Comparison of ENCODE assay signal across 27 cellular contexts in genomic region chr12:49478949-49479664, GRCh38. TPM values are rescaled to one million over a fixed set of nuclear protein-coding genes. Genes with fewer than 3 reads are reported as not detected.
DNase-seq lines count a peak whose midpoint lies in the region; ATAC-seq, FAIRE-seq and TF ChIP-seq lines count a peak whose summit lies in the region.
"Had no signal": no experiment of that assay in that cellular context is flagged by ENCODE, and none has a peak within 500 bp of the region (broad histone marks: within the 10 kb centered on the region; RNA-seq: fewer than 3 reads in every experiment).

No MANE protein-coding gene starts in this region.

- H3K79me2 ChIP-seq in H9 (ENCODE audit: insufficient read depth, low read length) (no peaks in the 10 kb centered on the region), H1 (ENCODE audit: control insufficient read depth in 1 of 2, insufficient read depth in 2 of 2, low read length in 2 of 2) (no peaks in the 10 kb centered on the region)

- H3K79me1 ChIP-seq in H9 (ENCODE audit: insufficient read depth, low read depth, low read length, poor library complexity, severe bottlenecking) = no peaks in the 10 kb centered on the region
- no peaks in the 10 kb centered on the region; the same call in 1 of the 2 replicates for H3K79me1 ChIP-seq in H1 (ENCODE audit: low read depth, low read length)

- no peak overlapping the region for H2BK20ac ChIP-seq in H9 (ENCODE audit: low read depth, low read length, poor library complexity, severe bottlenecking)
- no peak overlapping the region for H2BK20ac ChIP-seq in H1 (ENCODE audit: low read length)

- H3K4me2 ChIP-seq in H9 (ENCODE audit: insufficient read depth, insufficient read length, low read length) (no peak overlapping the region), H1 (ENCODE audit: insufficient read depth in 1 of 2, low read depth in 2 of 2, low read length in 2 of 2) (no peak overlapping the region; a peak in 2 of 4 replicates)

- H4K20me1 ChIP-seq in H9 (ENCODE audit: control insufficient read depth, insufficient read depth, insufficient read length) = no peaks in the 10 kb centered on the region
- no peaks in the 10 kb centered on the region for H4K20me1 ChIP-seq in H1 (replicated peaks in 1 of 2; ENCODE audit: control insufficient read depth in 1 of 2, insufficient read depth in 2 of 2, low read length in 2 of 2)

- CTCF ChIA-PET in H1 (lab: Charles Lee; ENCODE audit: partially characterized antibody) = interaction anchor here (0.7 to 3.2 kb wide), 4 partner anchors 12 to 121 kb away, joined by 3 to 10 read pairs (median 4); no protein-coding TSS in a partner anchor

- H4K8ac ChIP-seq in H9 (replicated peaks; ENCODE audit: insufficient read length, low read depth, low read length) = no peak overlapping the region
- H4K8ac ChIP-seq in H1 (ENCODE audit: extremely low read depth, insufficient read depth, low read length) = peak overlapping the region; percentile 51

- H3K27me3 ChIP-seq in H9 (ENCODE audit: insufficient read depth, low read length) (no peaks in the 10 kb centered on the region), H1 (replicated peaks in 1 of 4; ENCODE audit: control insufficient read depth in 3 of 4, extremely low read depth in 1 of 4, insufficient read depth in 3 of 4, low read length in 3 of 4) (no peaks in the 10 kb centered on the region), psoas muscle (ENCODE audit: insufficient read depth in 3 of 3, low read length in 2 of 3) (no peaks in the 10 kb centered on the region)
- H3K27me3 ChIP-seq: dorsolateral prefrontal cortex, tibial artery had no signal

- H3K36me3 ChIP-seq in H1 (ENCODE audit: control insufficient read depth in 2 of 4, insufficient read depth in 4 of 4, low read length in 3 of 4) (no peaks in the 10 kb centered on the region), psoas muscle (ENCODE audit: insufficient read depth in 1 of 2, low read depth in 1 of 2) (no peaks in the 10 kb centered on the region)
- H3K36me3 ChIP-seq: tibial artery had no signal

- H3K4me3 ChIP-seq in H1 (ENCODE audit: extremely low read depth in 1 of 4, insufficient read depth in 2 of 4, low read depth in 3 of 4, low read length in 4 of 4) (no peak overlapping the region), psoas muscle (no peak overlapping the region)
- H3K4me3 ChIP-seq: dorsolateral prefrontal cortex, tibial artery had no signal

- ATAC-seq in psoas muscle = peak; percentile 53 to 72 (median 61)
- ATAC-seq: CD8-positive, alpha-beta T cell; naive thymus-derived CD4-positive, alpha-beta T cell; stimulated activated naive CD8-positive, alpha-beta T cell treated with anti-CD3 and anti-CD28 coated beads, Interleukin-15, Interleukin-2, amounts not matched to agents 100 U/mL and 50 U/mL, for 24 hours; T-helper 17 cell had no signal

- intact Hi-C loops in psoas muscle (cut with DNase I) = no loop called here

- no peak overlapping the region for H3K27ac ChIP-seq in H9 (ENCODE audit: insufficient read length, low read depth, low read length)
- no peak overlapping the region for H3K27ac ChIP-seq in H1 (ENCODE audit: low read depth, low read length)
- H3K27ac ChIP-seq in psoas muscle = peak overlapping the region; percentile 50
- H3K27ac ChIP-seq: dorsolateral prefrontal cortex, epithelial cell of prostate, tibial artery had no signal

- H3K4me1 Mint-ChIP-seq in H9 = peaks cover 44 to 47% of the 10 kb centered on the region in 2 experiments
- H3K4me1 Mint-ChIP-seq: activated B cell treated with CpG ODN at 0.5 μM for 24 hours had no signal

- H3K36me3 Mint-ChIP-seq in H9 (ENCODE audit: insufficient read depth in 1 of 3, low read depth in 3 of 3) = peaks cover 1 to 6% (median 4%) of the 10 kb centered on the region in 3 experiments; a peak in 6 of 7 replicates
- H3K36me3 Mint-ChIP-seq: CD8-positive, alpha-beta T cell had no signal

- H3K27ac Mint-ChIP-seq in H9 = peak overlapping the region in 1 of 3 experiments; percentile 88; a peak in 2 of 7 replicates
- H3K27ac Mint-ChIP-seq: activated B cell treated with CpG ODN at 0.5 μM for 24 hours; activated CD4-positive, alpha-beta memory T cell treated with anti-CD3 and anti-CD28 coated beads for 36 hours; CD8-positive, alpha-beta T cell; memory B cell; T-helper 17 cell had no signal

- H4K5ac ChIP-seq in H9 (ENCODE audit: insufficient read length, low read depth, low read length) = no peak overlapping the region
- H4K5ac ChIP-seq in H1 (ENCODE audit: insufficient read length, low read depth, low read length) = peak overlapping the region; percentile 29

- H3K14ac ChIP-seq in H9 (ENCODE audit: insufficient read depth, low read length) (no peak overlapping the region; the same call in 1 of the 2 replicates), H1 (ENCODE audit: insufficient read length) (no peak overlapping the region)

- no peaks in the 10 kb centered on the region for H3K9me3 Mint-ChIP-seq in H9
- H3K9me3 Mint-ChIP-seq: activated B cell treated with CpG ODN at 0.5 μM for 24 hours; activated CD4-positive, alpha-beta memory T cell treated with anti-CD3 and anti-CD28 coated beads for 36 hours; CD8-positive, alpha-beta T cell; memory B cell; naive thymus-derived CD4-positive, alpha-beta T cell had no signal

- no peak overlapping the region for H2AFZ ChIP-seq in H9 (ENCODE audit: low read length)
- H2AFZ ChIP-seq in H1 (ENCODE audit: low read length) = no peak overlapping the region

- H3K9me3 ChIP-seq in H9 (ENCODE audit: control insufficient read depth, low read depth, low read length) (no peaks in the 10 kb centered on the region), H1 (ENCODE audit: insufficient read depth in 2 of 2, low read depth in 1 of 2, low read length in 1 of 2) (no peaks in the 10 kb centered on the region), psoas muscle (no peaks in the 10 kb centered on the region)
- H3K9me3 ChIP-seq: tibial artery had no signal

- H3K23me2 ChIP-seq in H9 (ENCODE audit: insufficient read length, low read depth, low read length, poor library complexity, severe bottlenecking) = no peaks in the 10 kb centered on the region
- no peaks in the 10 kb centered on the region for H3K23me2 ChIP-seq in H1 (ENCODE audit: low read depth, low read length)

- DNase-seq in ELF-1 (ENCODE audit: low read depth, low spot score) = peak; percentile 3
- peak; percentile 64 for DNase-seq in H9
- peak in 1 of 2 experiments; percentile 57 for DNase-seq in H1 (ENCODE audit: low read depth in 1 of 2, low spot score in 2 of 2)
- DNase-seq in psoas muscle = no peak
- no peak for DNase-seq in HuH-7 (ENCODE audit: low spot score)
- DNase-seq in stimulated activated CD4-positive, alpha-beta T cell treated with anti-CD3 and anti-CD28 coated beads, Interleukin-15, amount 100 ng/mL, for 24 hours = no peak
- DNase-seq in NCI-H1930 (lab: John Stamatoyannopoulos, UW) = no peak
- DNase-seq: activated B cell treated with CpG ODN at 0.5 μM for 24 hours; activated CD4-positive, alpha-beta memory T cell treated with anti-CD3 and anti-CD28 coated beads for 36 hours; activated gamma-delta T cell treated with Interleukin-2 at 50 U/mL for 16 hours; caudate nucleus; CD8-positive, alpha-beta T cell; dorsolateral prefrontal cortex; foreskin fibroblast; hypothalamus; kidney; naive thymus-derived CD4-positive, alpha-beta T cell; NCI-H1105 treated with DMSO at 0.1 percent for 48 hours; NCI-H2107; NCI-H526; stimulated activated naive CD8-positive, alpha-beta T cell treated with anti-CD3 and anti-CD28 coated beads, Interleukin-15, Interleukin-2, amounts not matched to agents 100 U/mL and 50 U/mL, for 24 hours; T-helper 17 cell; tibial artery had no signal

- no peak for FAIRE-seq in H1 (lab: Jason Lieb, UNC)
- FAIRE-seq: H54, HTR-8/SVneo, kidney had no signal

- no peak for TF ChIP-seq EP300 in H1 (IDR thresholded peaks at IDR 0.05; ENCODE audit: borderline replicate concordance in 1 of 2, low read depth in 2 of 2, low read length in 2 of 2)

- no peak for TF ChIP-seq CTCF in H9 (conservative IDR thresholded peaks at IDR 0.05)
- no peak for TF ChIP-seq CTCF in H1 (IDR thresholded peaks at IDR 0.05; ENCODE audit: control extremely low read depth in 1 of 3, insufficient read depth in 1 of 3, low read depth in 1 of 3, low read length in 3 of 3)
- TF ChIP-seq CTCF in psoas muscle (IDR thresholded peaks at IDR 0.05) = no peak

- no peak overlapping the region for H3K23ac ChIP-seq in H9 (ENCODE audit: insufficient read length, low read depth, low read length)
- no peak overlapping the region for H3K23ac ChIP-seq in H1 (ENCODE audit: insufficient read length)

- TF ChIP-seq RAD21 in H1 (IDR thresholded peaks at IDR 0.05 in 1 of 2, conservative IDR thresholded peaks at IDR 0.05 in 1 of 2; ENCODE audit: low read depth in 2 of 2, low read length in 2 of 2) = no peak

- H2BK120ac ChIP-seq in H9 (ENCODE audit: low read depth, low read length, poor library complexity, severe bottlenecking) (no peak overlapping the region), H1 (replicated peaks; ENCODE audit: low read depth, low read length) (no peak overlapping the region)

- H3K27me3 Mint-ChIP-seq in H9 (ENCODE audit: low read depth) = no peaks in the 10 kb centered on the region
- H3K27me3 Mint-ChIP-seq: activated B cell treated with CpG ODN at 0.5 μM for 24 hours; activated CD4-positive, alpha-beta memory T cell treated with anti-CD3 and anti-CD28 coated beads for 36 hours; memory B cell; naive thymus-derived CD4-positive, alpha-beta T cell; T-helper 17 cell had no signal

- H2BK12ac ChIP-seq in H9 (ENCODE audit: insufficient read length, low read depth, low read length) (no peak overlapping the region), H1 (ENCODE audit: low read depth, low read length) (peak overlapping the region; percentile 77; the same call in 1 of the 2 replicates)

- TF ChIP-seq POLR2A in H1 (IDR thresholded peaks at IDR 0.05; ENCODE audit: control extremely low read depth in 1 of 2, low read depth in 2 of 2, low read length in 2 of 2) = no peak

- no peak overlapping the region for H3K9ac ChIP-seq in H9 (ENCODE audit: extremely low read depth, insufficient read length, low read length)
- no peak overlapping the region for H3K9ac ChIP-seq in H1 (replicated peaks in 1 of 4; ENCODE audit: extremely low read depth in 1 of 4, low read depth in 3 of 4, low read length in 3 of 4)

- no CpG with 5 or more reads among the region's 10 CpGs for WGBS in H9 (ENCODE audit: extremely low coverage, insufficient read length, low lambda C conversion rate)
- WGBS in H1 (ENCODE audit: extremely low coverage in 1 of 2, insufficient coverage in 1 of 2, insufficient read length in 1 of 2, insufficient replicate concordance in 2 of 2, low coverage in 1 of 2, low lambda C conversion rate in 2 of 2, missing lambda C conversion rate in 1 of 2), 2 experiments = 65% methylated on average over 10 of the region's 10 CpGs; no CpG with 5 or more reads in 1 of the 2 experiments
- WGBS in psoas muscle, 3 donors = 58 to 68% (median 61%) methylated on average over 10 of the region's 10 CpGs

- H3K18ac ChIP-seq in H9 (ENCODE audit: insufficient read length, low read depth, low read length) = no peak overlapping the region
- H3K18ac ChIP-seq in H1 (ENCODE audit: extremely low read depth, low read length) = peak overlapping the region; percentile 68; the same call in 1 of the 2 replicates

- H3K56ac ChIP-seq in H9 (ENCODE audit: insufficient read length, low read depth, low read length) = no peak overlapping the region
- H3K56ac ChIP-seq in H1 (replicated peaks; ENCODE audit: insufficient read length, low read depth, low read length) = no peak overlapping the region

- no peak overlapping the region for H2BK5ac ChIP-seq in H9 (ENCODE audit: insufficient read length, low read length)
- H2BK5ac ChIP-seq in H1 (ENCODE audit: low read depth, low read length) = 0 out of 2 replicates have a peak overlapping the region, but pooled peaks have one; percentile 85

- no peaks in the 10 kb centered on the region; the same call in 1 of the 2 replicates for H3K4me1 ChIP-seq in H9 (ENCODE audit: insufficient read depth, low read length)
- peaks cover 7 to 27% (median 13%) of the 10 kb centered on the region in 4 experiments for H3K4me1 ChIP-seq in H1 (replicated peaks in 1 of 4; ENCODE audit: control insufficient read depth in 3 of 4, insufficient read depth in 4 of 4, low read length in 3 of 4)
- H3K4me1 ChIP-seq in psoas muscle = peaks cover 19% of the 10 kb centered on the region
- H3K4me1 ChIP-seq: tibial artery had no signal

- no peak overlapping the region for H2BK15ac ChIP-seq in H9 (ENCODE audit: low read depth, low read length)
- H2BK15ac ChIP-seq in H1 (ENCODE audit: low read length) = 0 out of 2 replicates have a peak overlapping the region, but pooled peaks have one; percentile 22

- no peak overlapping the region for H3K4me3 Mint-ChIP-seq in H9
- H3K4me3 Mint-ChIP-seq: activated B cell treated with CpG ODN at 0.5 μM for 24 hours; activated CD4-positive, alpha-beta memory T cell treated with anti-CD3 and anti-CD28 coated beads for 36 hours; CD8-positive, alpha-beta T cell; memory B cell; naive thymus-derived CD4-positive, alpha-beta T cell; T-helper 17 cell had no signal

- POLR2A ChIA-PET in H1 (lab: Charles Lee; ENCODE audit: partially characterized antibody) = interaction anchor here (0.9 to 1.0 kb wide), 2 partner anchors 112 to 283 kb away, joined by 3 to 5 read pairs; partner anchors contain the start of gene SPATS2

- no peak overlapping the region for H2AK5ac ChIP-seq in H9 (ENCODE audit: insufficient read length, low read length)
- H2AK5ac ChIP-seq in H1 (ENCODE audit: low read depth, low read length) = peak overlapping the region; percentile 7; the same call in 1 of the 2 replicates

- H4K91ac ChIP-seq in H9 (ENCODE audit: insufficient read length, low read depth, low read length) = no peak overlapping the region
- H4K91ac ChIP-seq in H1 (replicated peaks; ENCODE audit: insufficient read length, low read length) = peak overlapping the region; percentile 81

- H3K4ac ChIP-seq in H9 (ENCODE audit: low read depth, low read length) (no peak overlapping the region), H1 (replicated peaks; ENCODE audit: insufficient read length, low read depth, low read length) (no peak overlapping the region)

- no peak overlapping the region for H3T11ph ChIP-seq in H9 (ENCODE audit: low read length)

RNA-seq across cellular contexts. Expression of gene KCNH3, which starts 59.7 kb away (rescaled TPM):
- total RNA-seq in H9 (2021) = 0.26 and 0.39 TPM in 2 replicates
- 0.24 and 0.36 TPM in 2 replicates for total RNA-seq in H1 (2021; fragmentation: NEBNext Ultra II Directional; extraction: Animal tissue kit (Norgen Biotek cat#: 25700))
- polyA plus RNA-seq in H1 (2011; rRNA removed) = 0.47 and 0.50 TPM in 2 replicates
- polyA plus RNA-seq in H1 (2011; cell fraction: cytosol; rRNA removed) = 0.50 TPM
- polyA plus RNA-seq in H1 (2011; cell fraction: nucleus; rRNA removed) = 1.6 TPM
- 0.24 to 0.67 TPM (median 0.60 TPM) in 3 of 4 replicates, not detected in the other for polyA plus RNA-seq in H1 (2012, experiment 1 of 2)
- polyA plus RNA-seq in H1 (2012, experiment 2 of 2) = 0.18 TPM
- polyA plus RNA-seq in H1 (2013, experiment 1 of 2) = 0.36 TPM
- polyA plus RNA-seq in H1 (2013, experiment 2 of 2) = 0.15 TPM
- polyA minus RNA-seq in H1 (2011; rRNA and poly(A)+ RNA removed) = 0.17 and 0.19 TPM in 2 replicates
- polyA minus RNA-seq in H1 (2011; cell fraction: cytosol; rRNA and poly(A)+ RNA removed) = not detected
- polyA minus RNA-seq in H1 (2011; cell fraction: nucleus; rRNA and poly(A)+ RNA removed) = 0.80 TPM
- under 1 TPM in 2 of 4 donors, not detected in 2; 0.04 to 0.32 TPM for total RNA-seq in psoas muscle
- polyA plus RNA-seq in psoas muscle = under 1 TPM in 2 of 3 donors, not detected in 1; 0.04 to 0.07 TPM

Comparison
In these comparisons a context has a peak if more than half of its experiments do, and no peak if none do; other contexts are left out.
1. DNase-seq: peak in ELF-1 (single experiment) and H9 (single experiment); none in psoas muscle (0 of 2), HuH-7 (single experiment), stimulated activated CD4-positive, alpha-beta T cell treated with anti-CD3 and anti-CD28 coated beads, Interleukin-15, amount 100 ng/mL, for 24 hours (single experiment) and NCI-H1930 (0 of 2).